11 cellular contexts compared by ENCODE assay signal in the genomic region with DNA sequence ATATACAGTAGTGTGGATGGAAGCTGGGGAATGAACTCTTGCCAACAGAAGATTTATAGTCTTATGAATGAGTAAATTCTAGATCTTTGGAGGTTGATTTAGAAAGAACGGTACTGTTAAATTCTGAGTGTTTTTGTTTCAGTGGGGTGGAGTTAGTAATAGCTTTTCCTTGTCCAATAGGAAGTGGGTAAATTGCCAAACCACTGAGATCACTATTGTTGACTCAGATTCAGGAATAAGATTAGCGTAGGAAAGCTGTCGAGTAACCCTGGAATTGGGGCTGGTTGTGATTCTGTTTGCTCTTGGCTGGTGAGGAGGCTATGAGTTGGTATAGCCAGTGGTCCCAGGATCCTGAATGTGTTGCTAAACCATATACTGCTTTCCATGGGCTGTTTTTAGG.
DNase-seq lines count a peak whose midpoint lies in the region; ATAC-seq and TF ChIP-seq lines count a peak whose summit lies in the region.
"Had no signal": no experiment of that assay in that cellular context is flagged by ENCODE, and none has a peak within 500 bp of the region (broad histone marks: within the 10 kb centered on the region; RNA-seq: fewer than 3 reads in every experiment).

No MANE protein-coding gene starts in this region.

- CTCF ChIA-PET in CD8-positive, alpha-beta T cell (lab: Charles Lee): interaction anchor here (1.1 kb wide), 1 partner anchor 13 kb away, joined by 3 read pairs; no protein-coding TSS in a partner anchor

- H3K27ac Mint-ChIP-seq in CD8-positive, alpha-beta T cell: peak overlapping the region; percentile 60
- H3K27ac Mint-ChIP-seq: brain had no signal

- H3K36me3 Mint-ChIP-seq in CD8-positive, alpha-beta T cell: peaks cover 40% of the 10 kb centered on the region
- H3K36me3 Mint-ChIP-seq: brain had no signal

- peaks cover 18% of the 10 kb centered on the region for H3K4me1 ChIP-seq in CD8-positive, alpha-beta T cell (ENCODE audit: insufficient read depth, low read length)
- no peaks in the 10 kb centered on the region for H3K4me1 ChIP-seq in prostate gland (replicated peaks)

- POLR2A ChIA-PET in CD8-positive, alpha-beta T cell (lab: Charles Lee): no interaction called here

- no peak for DNase-seq in CD8-positive, alpha-beta T cell
- DNase-seq in T1000 (lab: John Stamatoyannopoulos, UW) (peak; percentile 5), fibroblast of the conjunctiva (ENCODE audit: low read depth) (peak; percentile 63), prostate gland (ENCODE audit: low spot score) (peak; percentile 47), KG1 (lab: John Stamatoyannopoulos, UW) (no peak), HUDEP-2 (lab: John Stamatoyannopoulos, UW; ENCODE audit: unreplicated experiment in 76 of 76) (no peak), 8988T (no peak)
- DNase-seq: NCI-H526 had no signal

- no peak overlapping the region for H3K4me3 ChIP-seq in CD8-positive, alpha-beta T cell (ENCODE audit: low read depth, low read length)
- no peak overlapping the region for H3K4me3 ChIP-seq in prostate gland

- no peaks in the 10 kb centered on the region for H3K27me3 ChIP-seq in CD8-positive, alpha-beta T cell (ENCODE audit: insufficient read depth, low read length)
- no peaks in the 10 kb centered on the region for H3K27me3 ChIP-seq in prostate gland (replicated peaks; ENCODE audit: insufficient read depth)

- ATAC-seq in CD8-positive, alpha-beta T cell: no peak
- no peak for ATAC-seq in HG02970 (IDR thresholded peaks at IDR 0.05; ENCODE audit: low FRiP score, unreplicated experiment)
- ATAC-seq: left lobe of liver had no signal

- H3K36me3 ChIP-seq in CD8-positive, alpha-beta T cell (ENCODE audit: insufficient read depth, low read length): no peaks in the 10 kb centered on the region
- no peaks in the 10 kb centered on the region for H3K36me3 ChIP-seq in prostate gland

- no peak for TF ChIP-seq POLR2A in prostate gland (IDR thresholded peaks at IDR 0.05)

- 1% methylated on average over 3 of the region's 3 CpGs for WGBS in prostate gland

- H3K9me3 Mint-ChIP-seq in CD8-positive, alpha-beta T cell: no peaks in the 10 kb centered on the region
- H3K9me3 Mint-ChIP-seq: brain had no signal

- TF ChIP-seq CTCF in CD8-positive, alpha-beta T cell (IDR thresholded peaks at IDR 0.05): no peak
- no peak for TF ChIP-seq CTCF in prostate gland (IDR thresholded peaks at IDR 0.05)

- no peak overlapping the region for H3K27ac ChIP-seq in CD8-positive, alpha-beta T cell (ENCODE audit: low read depth, low read length)
- peak overlapping the region; percentile 21 to 36 for H3K27ac ChIP-seq in prostate gland

- peaks cover 52% of the 10 kb centered on the region for H3K4me1 Mint-ChIP-seq in CD8-positive, alpha-beta T cell (ENCODE audit: low read depth)

- intact Hi-C loops in CD8-positive, alpha-beta T cell (cut with DNase I, micrococcal nuclease): loop anchor here in 1 of 2 experiments (10.0 kb wide), 1 partner anchor 1269 kb away; no protein-coding TSS in a partner anchor
- intact Hi-C loops in prostate gland (cut with DNase I): no loop called here

- H3K4me3 Mint-ChIP-seq in CD8-positive, alpha-beta T cell: no peak overlapping the region
- H3K4me3 Mint-ChIP-seq: brain had no signal

- H3K9me3 ChIP-seq in CD8-positive, alpha-beta T cell (ENCODE audit: low read length): no peaks in the 10 kb centered on the region
- H3K9me3 ChIP-seq in prostate gland: no peaks in the 10 kb centered on the region

- no peaks in the 10 kb centered on the region for H3K27me3 Mint-ChIP-seq in CD8-positive, alpha-beta T cell (ENCODE audit: low read depth)
- H3K27me3 Mint-ChIP-seq: brain had no signal

Comparison
In these comparisons a context has a peak if more than half of its experiments do, and no peak if none do; other contexts are left out.
1. DNase-seq: peak in T1000 (single experiment), fibroblast of the conjunctiva (single experiment) and prostate gland (single experiment); none in CD8-positive, alpha-beta T cell (0 of 7), KG1 (single experiment), HUDEP-2 (0 of 76) and 8988T (single experiment).